22 cellular contexts compared by ENCODE assay signal in the genomic region with DNA sequence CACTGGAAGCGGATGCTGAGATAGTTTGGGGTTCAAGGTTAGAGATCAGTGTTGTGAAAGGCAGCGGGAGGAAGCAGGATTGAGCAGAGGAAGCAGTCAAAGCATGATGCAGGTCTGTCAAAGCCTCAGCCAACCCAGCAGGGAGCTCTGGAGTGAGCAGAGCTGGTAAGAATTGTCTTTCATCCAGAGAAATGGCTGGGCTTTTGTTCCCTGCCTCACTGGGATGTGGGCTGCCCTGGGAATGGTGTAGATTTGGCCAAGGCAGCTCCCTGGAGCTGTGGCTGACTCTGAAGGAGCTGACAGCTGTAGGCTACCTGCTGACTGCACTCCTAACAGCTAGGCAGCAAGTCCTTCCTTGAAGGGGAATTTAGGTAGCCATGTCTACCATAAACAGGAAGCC.
DNase-seq lines count a peak whose midpoint lies in the region; ATAC-seq, FAIRE-seq and TF ChIP-seq lines count a peak whose summit lies in the region.
"Had no signal": no experiment of that assay in that cellular context is flagged by ENCODE, and none has a peak within 500 bp of the region (broad histone marks: within the 10 kb centered on the region; RNA-seq: fewer than 3 reads in every experiment).

No MANE protein-coding gene starts in this region.

- H3K79me2 ChIP-seq in H1 (ENCODE audit: control insufficient read depth in 1 of 2, insufficient read depth in 2 of 2, low read length in 2 of 2): no peaks in the 10 kb centered on the region

- H4K5ac ChIP-seq in H1 (ENCODE audit: insufficient read length, low read depth, low read length): no peak overlapping the region

- no peak overlapping the region for H3K27ac ChIP-seq in H1 (ENCODE audit: low read depth, low read length)
- H3K27ac ChIP-seq: SJCRH30 had no signal

- no peaks in the 10 kb centered on the region; a peak in 2 of 7 replicates for H3K4me1 ChIP-seq in H1 (replicated peaks in 1 of 4; ENCODE audit: control insufficient read depth in 3 of 4, insufficient read depth in 4 of 4, low read length in 3 of 4)
- H3K4me1 ChIP-seq: SJCRH30 had no signal

- no peak overlapping the region for H3K56ac ChIP-seq in H1 (replicated peaks; ENCODE audit: insufficient read length, low read depth, low read length)

- ATAC-seq in omental fat pad (ENCODE audit: low FRiP score): no peak
- ATAC-seq: HCT116 had no signal

- CTCF ChIA-PET in H1 (lab: Charles Lee; ENCODE audit: partially characterized antibody): interaction anchor here (0.8 to 1.1 kb wide), 3 partner anchors 10 to 204 kb away, joined by 3 to 4 read pairs (median 3); no protein-coding TSS in a partner anchor

- H3K18ac ChIP-seq in H1 (ENCODE audit: extremely low read depth, low read length): no peak overlapping the region

- POLR2A ChIA-PET in H1 (lab: Charles Lee; ENCODE audit: partially characterized antibody): no interaction called here

- no peak overlapping the region for H2BK12ac ChIP-seq in H1 (ENCODE audit: low read depth, low read length)

- no peak overlapping the region for H3K9ac ChIP-seq in H1 (replicated peaks in 1 of 4; ENCODE audit: extremely low read depth in 1 of 4, low read depth in 3 of 4, low read length in 3 of 4)

- H2BK20ac ChIP-seq in H1 (ENCODE audit: low read length): no peak overlapping the region

- TF ChIP-seq RAD21 in H1 (IDR thresholded peaks at IDR 0.05 in 1 of 2, conservative IDR thresholded peaks at IDR 0.05 in 1 of 2; ENCODE audit: low read depth in 2 of 2, low read length in 2 of 2): peak; percentile 16 to 33; a peak in 3 of 4 replicates

- H4K20me1 ChIP-seq in H1 (replicated peaks in 1 of 2; ENCODE audit: control insufficient read depth in 1 of 2, insufficient read depth in 2 of 2, low read length in 2 of 2): no peaks in the 10 kb centered on the region

- H4K91ac ChIP-seq in H1 (replicated peaks; ENCODE audit: insufficient read length, low read length): no peak overlapping the region

- H3K4me2 ChIP-seq in H1 (ENCODE audit: insufficient read depth in 1 of 2, low read depth in 2 of 2, low read length in 2 of 2): no peak overlapping the region

- no peak for TF ChIP-seq POLR2A in H1 (IDR thresholded peaks at IDR 0.05; ENCODE audit: control extremely low read depth in 1 of 2, low read depth in 2 of 2, low read length in 2 of 2)

- H3K79me1 ChIP-seq in H1 (ENCODE audit: low read depth, low read length): no peaks in the 10 kb centered on the region

- H4K8ac ChIP-seq in H1 (ENCODE audit: extremely low read depth, insufficient read depth, low read length): no peak overlapping the region

- DNase-seq in NCI-H146 (lab: John Stamatoyannopoulos, UW) (peak; percentile 10), NCI-H146 treated with DMSO at 0.1 percent for 48 hours (lab: John Stamatoyannopoulos, UW; ENCODE audit: unreplicated experiment) (no peak), H1 (ENCODE audit: low read depth in 1 of 2, low spot score in 2 of 2) (peak in 1 of 2 experiments; percentile 59), iPS-NIHi11 (ENCODE audit: low spot score) (peak; percentile 29), AG08396 (ENCODE audit: low spot score) (no peak), T-helper 9 cell (no peak), GOT3 (lab: John Stamatoyannopoulos, UW) (no peak), omental fat pad (ENCODE audit: low spot score) (no peak)
- DNase-seq: DMS79 treated with DMSO at 0.1 percent for 48 hours, KG1, NCI-H1092 treated with DMSO at 0.1 percent for 48 hours, NCI-H1436 treated with DMSO at 0.1 percent for 48 hours, NCI-H2029 treated with DMSO at 0.1 percent for 48 hours, NCI-H345, NCI-H524 treated with DMSO at 0.1 percent for 48 hours, OCI-M1, SJCRH30 had no signal

- no peaks in the 10 kb centered on the region for H3K23me2 ChIP-seq in H1 (ENCODE audit: low read depth, low read length)

- no peak overlapping the region for H2BK120ac ChIP-seq in H1 (replicated peaks; ENCODE audit: low read depth, low read length)

- H2BK5ac ChIP-seq in H1 (ENCODE audit: low read depth, low read length): no peak overlapping the region

- TF ChIP-seq CTCF in H1 (IDR thresholded peaks at IDR 0.05; ENCODE audit: control extremely low read depth in 1 of 3, insufficient read depth in 1 of 3, low read depth in 1 of 3, low read length in 3 of 3) (no peak), omental fat pad (IDR thresholded peaks at IDR 0.05) (no peak)

- WGBS in H1 (ENCODE audit: extremely low coverage in 1 of 2, insufficient coverage in 1 of 2, insufficient read length in 1 of 2, insufficient replicate concordance in 2 of 2, low coverage in 1 of 2, low lambda C conversion rate in 2 of 2, missing lambda C conversion rate in 1 of 2), 2 experiments: 58% methylated on average over 2 of the region's 2 CpGs; no CpG with 5 or more reads in 1 of the 2 experiments

- H3K23ac ChIP-seq in H1 (ENCODE audit: insufficient read length): no peak overlapping the region

- no peak overlapping the region for H2AFZ ChIP-seq in H1 (ENCODE audit: low read length)

- H3K4me3 ChIP-seq in H1 (ENCODE audit: extremely low read depth in 1 of 4, insufficient read depth in 2 of 4, low read depth in 3 of 4, low read length in 4 of 4): no peak overlapping the region
- H3K4me3 ChIP-seq: SJCRH30 had no signal

- no peak overlapping the region for H3K14ac ChIP-seq in H1 (ENCODE audit: insufficient read length)

- no peaks in the 10 kb centered on the region for H3K9me3 ChIP-seq in H1 (ENCODE audit: insufficient read depth in 2 of 2, low read depth in 1 of 2, low read length in 1 of 2)
- H3K9me3 ChIP-seq: SJCRH30 had no signal

- FAIRE-seq in H1 (lab: Jason Lieb, UNC): peak; percentile 88
- FAIRE-seq: D721Med, GM12891, HTR-8/SVneo, RCC 7860 had no signal

- no peak overlapping the region for H2BK15ac ChIP-seq in H1 (ENCODE audit: low read length)

- no peaks in the 10 kb centered on the region for H3K36me3 ChIP-seq in H1 (ENCODE audit: control insufficient read depth in 2 of 4, insufficient read depth in 4 of 4, low read length in 3 of 4)
- H3K36me3 ChIP-seq: SJCRH30 had no signal

- H3K27me3 ChIP-seq in H1 (replicated peaks in 1 of 4; ENCODE audit: control insufficient read depth in 3 of 4, extremely low read depth in 1 of 4, insufficient read depth in 3 of 4, low read length in 3 of 4): no peaks in the 10 kb centered on the region
- H3K27me3 ChIP-seq: SJCRH30 had no signal

- no peak overlapping the region for H2AK5ac ChIP-seq in H1 (ENCODE audit: low read depth, low read length)

- TF ChIP-seq EP300 in H1 (IDR thresholded peaks at IDR 0.05; ENCODE audit: borderline replicate concordance in 1 of 2, low read depth in 2 of 2, low read length in 2 of 2): no peak

- no peak overlapping the region for H3K4ac ChIP-seq in H1 (replicated peaks; ENCODE audit: insufficient read length, low read depth, low read length)

TF ChIP-seq in H1, 55 proteins besides CTCF, POLR2A, EP300 and RAD21:
- no peak for TF ChIP-seq ASH2L (IDR thresholded peaks at IDR 0.05; ENCODE audit: low read length)
- peak; percentile 58 for TF ChIP-seq CTBP2 (IDR thresholded peaks at IDR 0.05; ENCODE audit: borderline replicate concordance, insufficient read depth, insufficient read length, low read length)
- peak; percentile 77; the same call in 1 of the 2 replicates for TF ChIP-seq YY1 (IDR thresholded peaks at IDR 0.05; ENCODE audit: low read depth, low read length)
- peak; percentile 72 to 79; a peak in 2 of 4 replicates for TF ChIP-seq SIN3A (conservative IDR thresholded peaks at IDR 0.05 in 1 of 2, IDR thresholded peaks at IDR 0.05 in 1 of 2; ENCODE audit: low read depth in 1 of 2, low read length in 2 of 2)

Comparison
In these comparisons a context has a peak if more than half of its experiments do, and no peak if none do; other contexts are left out.
1. DNase-seq: peak in NCI-H146 (single experiment) and iPS-NIHi11 (single experiment); none in NCI-H146 treated with DMSO at 0.1 percent for 48 hours (single experiment), AG08396 (single experiment), T-helper 9 cell (single experiment), GOT3 (single experiment) and omental fat pad (single experiment).